ENCODE assay signal across 2 cellular contexts in genomic region chr1:194181845-194182244, GRCh38.
TF ChIP-seq lines count a peak whose summit lies in the region.

No MANE protein-coding gene starts in this region.

TF ChIP-seq in IMR-90, 13 proteins besides CTCF, POLR2A, EP300 and RAD21:
- TF ChIP-seq MAFK (IDR thresholded peaks at IDR 0.05; ENCODE audit: low read depth, low read length) (no peak), SMC3 (IDR thresholded peaks at IDR 0.05; ENCODE audit: low read depth, low read length) (no peak)

TF ChIP-seq in H1, 55 proteins besides CTCF, POLR2A, EP300 and RAD21:
- no peak for TF ChIP-seq SRF (IDR thresholded peaks at IDR 0.05; ENCODE audit: low read depth, low read length)
- TF ChIP-seq RFX5 (IDR thresholded peaks at IDR 0.05; ENCODE audit: borderline replicate concordance, low read depth, low read length): no peak
- TF ChIP-seq ATF2 (IDR thresholded peaks at IDR 0.05; ENCODE audit: low read length): no peak
- TF ChIP-seq TEAD4 (IDR thresholded peaks at IDR 0.05; ENCODE audit: low read depth, low read length): no peak
